Comparison of ENCODE assay signal across 15 cellular contexts in the genomic region with DNA sequence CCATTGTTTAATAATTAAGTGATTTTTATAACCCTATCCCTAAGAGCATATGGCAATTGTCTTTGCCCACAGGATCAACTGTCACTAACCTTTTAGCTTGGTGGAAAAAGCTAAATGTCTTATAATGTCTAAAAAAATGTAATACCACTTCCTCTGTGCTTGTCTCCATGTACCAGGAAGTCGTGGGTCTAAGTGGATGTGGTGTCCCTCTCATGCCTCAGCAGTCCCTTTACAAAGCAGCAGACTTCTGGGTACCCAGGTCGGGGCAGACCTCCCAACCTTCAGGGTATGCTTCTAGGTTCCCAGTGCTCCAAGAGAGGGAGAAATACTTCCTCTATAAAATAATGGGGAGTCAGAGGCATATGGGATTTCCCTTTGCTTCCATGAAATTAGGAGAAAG.
"Had no signal": no experiment of that assay in that cellular context is flagged by ENCODE, and none has a peak within 500 bp of the region (broad histone marks: within the 10 kb centered on the region; RNA-seq: fewer than 3 reads in every experiment).

No MANE protein-coding gene starts in this region.

- H3K9me3 Mint-ChIP-seq: dendritic cell treated with granulocyte-macrophage colony-stimulating factor and Interleukin-4, amounts not matched to agents 40 ng/mL and 50 ng/mL, for 4 days; T-helper 1 cell treated with Interleukin-12 subunit alpha and Interleukin-12 subunit beta and Interleukin-4 antibody, amounts not matched to agents 30 μg/mL and 1 μg/mL, for 36 hours had no signal

- H3K27ac Mint-ChIP-seq: dendritic cell treated with granulocyte-macrophage colony-stimulating factor and Interleukin-4, amounts not matched to agents 40 ng/mL and 50 ng/mL, for 4 days; T-helper 1 cell treated with Interleukin-12 subunit alpha and Interleukin-12 subunit beta and Interleukin-4 antibody, amounts not matched to agents 30 μg/mL and 1 μg/mL, for 36 hours had no signal

- H3K4me3 ChIP-seq: left ventricle myocardium inferior, tibial nerve had no signal

- H3K4me2 ChIP-seq: SK-N-SH had no signal

- H3K27me3 ChIP-seq: brain microvascular endothelial cell, tibial nerve had no signal

- H3K4me3 Mint-ChIP-seq: dendritic cell treated with granulocyte-macrophage colony-stimulating factor and Interleukin-4, amounts not matched to agents 40 ng/mL and 50 ng/mL, for 4 days; T-helper 1 cell treated with Interleukin-12 subunit alpha and Interleukin-12 subunit beta and Interleukin-4 antibody, amounts not matched to agents 30 μg/mL and 1 μg/mL, for 36 hours had no signal

- DNase-seq: activated CD4-positive, CD25-positive, alpha-beta regulatory T cell; activated CD8-positive, alpha-beta memory T cell treated with anti-CD3 and anti-CD28 coated beads, Interleukin-2, amount 50 U/mL, for 48 hours; activated naive CD4-positive, alpha-beta T cell treated with Interleukin-2 at 50 U/mL for 16 hours; amygdala; brain microvascular endothelial cell; cerebellar nuclear complex; kidney; left ventricle myocardium inferior; SK-N-SH; stimulated activated CD4-positive, alpha-beta T cell treated with anti-CD3 and anti-CD28 coated beads, Interleukin-15, amount 100 ng/mL, for 24 hours; stimulated activated CD4-positive, alpha-beta T cell treated with anti-CD3 and anti-CD28 coated beads, Interleukin-4, amount 100 ng/mL, for 24 hours had no signal

- H3K27ac ChIP-seq: brain microvascular endothelial cell, left ventricle myocardium inferior, parathyroid adenoma had no signal

- H3K9ac ChIP-seq: parathyroid adenoma, SK-N-SH had no signal

- H3K36me3 ChIP-seq: brain microvascular endothelial cell, left ventricle myocardium inferior had no signal

- H3K9me3 ChIP-seq: left ventricle myocardium inferior, SK-N-SH, tibial nerve had no signal

- H2AFZ ChIP-seq: parathyroid adenoma had no signal
